9 cellular contexts compared by ENCODE assay signal in the genomic region with DNA sequence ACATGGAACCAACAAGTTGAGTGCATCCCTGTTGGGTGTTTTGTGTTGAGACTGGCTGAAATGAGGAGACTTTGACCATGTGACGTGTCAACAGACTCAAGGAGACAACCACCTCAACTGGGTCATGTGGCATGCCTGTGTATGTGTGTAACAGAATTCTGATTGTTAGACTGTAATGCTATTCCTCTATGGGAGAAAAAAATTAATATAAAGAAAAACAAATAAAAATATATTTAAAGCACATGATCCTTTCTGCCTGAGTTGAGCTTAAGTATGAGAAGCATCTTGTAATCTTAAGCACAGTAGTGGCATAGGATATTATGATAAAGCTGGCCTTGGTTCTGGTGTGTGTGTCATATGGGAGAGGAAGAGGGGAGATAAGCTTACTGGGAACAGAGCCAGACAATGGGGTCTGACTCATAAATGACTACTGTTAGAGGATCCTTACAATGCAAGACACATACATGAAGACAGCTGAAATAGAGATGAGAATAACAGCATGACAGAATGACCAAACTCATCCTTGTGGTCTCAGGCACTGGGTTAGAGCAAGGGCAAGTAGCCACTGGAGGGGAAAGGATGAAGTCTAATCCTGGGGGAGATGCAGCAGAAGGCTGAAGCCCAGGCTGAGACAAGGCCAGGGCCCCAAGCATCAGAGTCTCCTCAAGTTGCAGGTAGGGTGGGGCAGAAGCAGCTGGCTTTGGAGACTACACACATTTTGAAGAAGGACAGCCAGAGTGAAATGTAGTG. TPM values are rescaled to one million over a fixed set of nuclear protein-coding genes. Genes with fewer than 3 reads are reported as not detected.
A peak's percentile ranks its signal among the peaks of the same experiment; 100 is the strongest.
DNase-seq lines count a peak whose midpoint lies in the region; ATAC-seq, FAIRE-seq and TF ChIP-seq lines count a peak whose summit lies in the region.
"Had no signal": no experiment of that assay in that cellular context is flagged by ENCODE, and none has a peak within 500 bp of the region (broad histone marks: within the 10 kb centered on the region; RNA-seq: fewer than 3 reads in every experiment).

No MANE protein-coding gene starts in this region.

- peaks cover 14% of the 10 kb centered on the region for H3K4me1 ChIP-seq in A673 (ENCODE audit: insufficient read depth, low read length, poor library complexity, severe bottlenecking)

- BruUV-seq in A673 (replicated peaks; lab: Mats Ljungman, UMichigan), result no TSS peak

- peaks cover 7% of the 10 kb centered on the region for H3K36me3 ChIP-seq in A673 (ENCODE audit: insufficient read depth, low read length, poor library complexity, severe bottlenecking)

- no peak overlapping the region for H3K27ac ChIP-seq in A673 (ENCODE audit: low read depth, low read length, poor library complexity, severe bottlenecking)

- CTCF ChIA-PET in A673 (lab: Charles Lee), result interaction anchor here (0.5 kb wide), 1 partner anchor 121 kb away, joined by 14 read pairs; no protein-coding TSS in a partner anchor

- POLR2A ChIA-PET in A673 (lab: Charles Lee; ENCODE audit: low non-redundant PET), result no interaction called here

- FAIRE-seq in GM12891 (lab: Jason Lieb, UNC), result peak; percentile 56

- no peaks in the 10 kb centered on the region for H3K27me3 ChIP-seq in A673 (replicated peaks; ENCODE audit: insufficient read depth, low read depth, low read length, poor library complexity)

- H3K4me3 ChIP-seq in A673 (ENCODE audit: low read depth, low read length, poor library complexity, severe bottlenecking), result no peak overlapping the region

- no peak for TF ChIP-seq CTCF in A673 (conservative IDR thresholded peaks at IDR 0.05; ENCODE audit: low read depth, low read length)

- peak; percentile 90 for DNase-seq in A673 (ENCODE audit: low spot score)
- no peak for DNase-seq in GM12891 (ENCODE audit: insufficient read length, low spot score)
- DNase-seq in SW 1271 (lab: John Stamatoyannopoulos, UW), result peak; percentile 98 to 100
- DNase-seq in glomerular visceral epithelial cell (ENCODE audit: extremely low spot score), result peak; percentile 99
- DNase-seq in cerebellum (ENCODE audit: low spot score), result no peak
- no peak for DNase-seq in effector CD8-positive, alpha-beta T cell (lab: John Stamatoyannopoulos, UW)
- DNase-seq: MM.1S had no signal

- H3K9me3 ChIP-seq in A673 (ENCODE audit: low read depth, low read length, poor library complexity, severe bottlenecking), result no peaks in the 10 kb centered on the region

- ATAC-seq in GM19395 (IDR thresholded peaks at IDR 0.05; ENCODE audit: unreplicated experiment), result no peak
- no peak for ATAC-seq in HG03097 (IDR thresholded peaks at IDR 0.05; ENCODE audit: low FRiP score, unreplicated experiment)

- TF ChIP-seq POLR2A in GM12891 (IDR thresholded peaks at IDR 0.05; ENCODE audit: low read depth, low read length), result peak; percentile 15; the same call in 1 of the 2 replicates

- intact Hi-C loops in A673 (cut with micrococcal nuclease; ENCODE audit: unreplicated experiment), result no loop called here

TF ChIP-seq in GM12891, 5 proteins besides CTCF, POLR2A, EP300 and RAD21:
- TF ChIP-seq TAF1 (IDR thresholded peaks at IDR 0.05; ENCODE audit: low read depth, low read length) (no peak), SPI1 (IDR thresholded peaks at IDR 0.05; ENCODE audit: low read depth, low read length) (peak; percentile 23; the same call in 1 of the 2 replicates), POLR2AphosphoS5 (IDR thresholded peaks at IDR 0.05; ENCODE audit: low read depth, low read length) (peak; percentile 59; the same call in 1 of the 2 replicates)
TF ChIP-seq in GM12891: peak in this region for 2.

RNA-seq across cellular contexts. Expression of gene TP53INP2, which starts 9.2 kb away (rescaled TPM):
- total RNA-seq in A673 (2021) (7.2 and 8.4 TPM in 2 replicates), cerebellum (5.6 TPM)
- polyA plus RNA-seq in GM12891 (2012; ENCODE audit: low read depth, missing spikeins), result 7.6 TPM

RNA-seq across cellular contexts. Expression of gene PIGU, which starts 36.5 kb away (rescaled TPM):
- total RNA-seq in A673 (2021) (31.4 and 32.2 TPM in 2 replicates), cerebellum (29.4 TPM)
- polyA plus RNA-seq in GM12891 (2012; ENCODE audit: low read depth, missing spikeins), result 13.6 TPM

Comparison
In these comparisons a context has a peak if more than half of its experiments do, and no peak if none do; other contexts are left out.
1. DNase-seq: peak in A673 (single experiment), SW 1271 (2 of 2) and glomerular visceral epithelial cell (single experiment); none in GM12891 (single experiment), cerebellum (single experiment) and effector CD8-positive, alpha-beta T cell (single experiment).